ENCODE assay signal across 30 cellular contexts in the genomic region with DNA sequence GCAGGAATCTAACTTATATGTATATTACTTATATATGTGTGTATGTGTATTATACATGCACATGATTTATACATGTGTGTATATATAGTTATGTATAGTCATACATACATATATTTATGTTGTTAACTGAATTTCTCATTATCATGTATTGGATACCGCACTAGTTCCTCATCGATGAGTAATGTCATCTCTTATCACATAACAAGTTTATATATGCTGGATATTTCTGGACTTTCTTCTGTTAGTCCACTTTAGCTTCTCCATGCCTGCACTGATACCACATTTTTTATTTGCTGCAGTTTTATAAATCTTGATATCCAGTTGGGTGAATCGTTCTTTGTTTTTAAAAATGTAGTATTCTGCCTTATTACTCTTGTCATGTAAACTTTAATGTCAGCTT.
"Had no signal": no experiment of that assay in that cellular context is flagged by ENCODE, and none has a peak within 500 bp of the region (broad histone marks: within the 10 kb centered on the region; RNA-seq: fewer than 3 reads in every experiment).

No MANE protein-coding gene starts in this region.

- ATAC-seq: left ventricle myocardium superior; naive thymus-derived CD8-positive, alpha-beta T cell; psoas muscle; right cardiac atrium; stimulated activated memory B cell treated with anti-CD40 and anti-IgM and Interleukin-4, amounts not matched to agents 10 μg/mL and 1 μg/mL and 100 μg/mL, for 72 hours; stimulated activated naive CD8-positive, alpha-beta T cell treated with anti-CD3 and anti-CD28 coated beads, Interleukin-15, Interleukin-2, amounts not matched to agents 100 U/mL and 50 U/mL, for 24 hours had no signal

- H3K9me3 ChIP-seq: esophagus squamous epithelium, ovary, psoas muscle, sigmoid colon, spleen, testis, tibial artery had no signal

- H3K36me3 ChIP-seq: ovary had no signal

- FAIRE-seq: endometrium, frontal cortex, keratinocyte, urothelium cell line had no signal

- H3K4me1 ChIP-seq: esophagus squamous epithelium, psoas muscle, spleen, testis, tibial artery had no signal

- H3K4me3 ChIP-seq: coronary artery, esophagus squamous epithelium, lung, ovary, psoas muscle, sigmoid colon, spleen, testis, tibial artery had no signal

- H3K27me3 ChIP-seq: esophagus squamous epithelium, ovary, sigmoid colon, spleen, testis, tibial artery had no signal

- H3K27ac ChIP-seq: coronary artery, esophagus squamous epithelium, ovary, psoas muscle, sigmoid colon, spleen, testis, tibial artery had no signal

- DNase-seq: dermis blood vessel endothelial cell; effector memory CD4-positive, alpha-beta T cell; erythroblast; esophagus squamous epithelium; hypothalamus; immature natural killer cell; left ventricle myocardium superior; mesendoderm; midbrain; naive thymus-derived CD8-positive, alpha-beta T cell; nephron progenitor cell; nucleus accumbens; ovary; posterior cingulate gyrus; psoas muscle; right cardiac atrium; sigmoid colon; spleen; stimulated activated CD4-positive, alpha-beta T cell treated with anti-CD3 and anti-CD28 coated beads, Interleukin-4, amount 100 ng/mL, for 4 hours; stimulated activated naive CD8-positive, alpha-beta T cell treated with anti-CD3 and anti-CD28 coated beads, Interleukin-15, Interleukin-2, amounts not matched to agents 100 U/mL and 50 U/mL, for 24 hours; substantia nigra; testis; tibial artery had no signal
